Comparison of ENCODE assay signal across 8 cellular contexts in genomic region chr5:82165740-82166530, GRCh38.
A peak's percentile ranks its signal among the peaks of the same experiment; 100 is the strongest.
DNase-seq lines count a peak whose midpoint lies in the region; ATAC-seq and TF ChIP-seq lines count a peak whose summit lies in the region.

No MANE protein-coding gene starts in this region.

- WGBS in smooth muscle cell (ENCODE audit: low lambda C conversion rate), result 63% methylated on average over 3 of the region's 3 CpGs

- H3F3A ChIP-seq in smooth muscle cell (ENCODE audit: low read depth), result peaks cover 14% of the 10 kb centered on the region

- no peaks in the 10 kb centered on the region for H4K20me1 ChIP-seq in smooth muscle cell (ENCODE audit: low read depth)

- H2AFZ ChIP-seq in smooth muscle cell (ENCODE audit: low read depth), result peak overlapping the region; percentile 51

- H3K36me3 ChIP-seq in smooth muscle cell (ENCODE audit: low read depth), result no peaks in the 10 kb centered on the region

- peak overlapping the region; percentile 64 for H3K4me2 ChIP-seq in smooth muscle cell

- H3K9me3 ChIP-seq in AG04450 (ENCODE audit: control insufficient read depth, insufficient read depth, low read length) (no peaks in the 10 kb centered on the region), smooth muscle cell (replicated peaks; ENCODE audit: low read depth) (no peaks in the 10 kb centered on the region)

- H3K9ac ChIP-seq in smooth muscle cell (ENCODE audit: low read depth), result peak overlapping the region; percentile 69

- H3K27me3 ChIP-seq in AG04450 (ENCODE audit: control insufficient read depth, insufficient read depth, low read length) (no peaks in the 10 kb centered on the region), smooth muscle cell (ENCODE audit: low read depth) (no peaks in the 10 kb centered on the region)

- CTCF ChIA-PET in AG04450 (lab: Charles Lee), result interaction anchor here (0.6 to 2.6 kb wide), 36 partner anchors 8 to 867 kb away, joined by 3 to 27 read pairs (median 4); partner anchors contain the start of genes SSBP2 and ZCCHC9

- in situ Hi-C loops in SK-MEL-5 (cut with HindIII; ENCODE audit: low pct_unique_long_range_greater_than_20kb, low sequenced_read_pairs), result no loop called here

- H3K4me1 ChIP-seq in smooth muscle cell (ENCODE audit: low read depth), result peaks cover 32% of the 10 kb centered on the region

- DNase-seq in AG04450 (ENCODE audit: low read depth, low spot score), result peak; percentile 83
- DNase-seq in NCI-H1048 (lab: John Stamatoyannopoulos, UW), result peak; percentile 49
- DNase-seq in SK-MEL-5 (ENCODE audit: low read depth, low spot score), result peak; percentile 84
- DNase-seq in caudate nucleus (lab: John Stamatoyannopoulos, UW), result peak in 45 of 61 donors; percentile 3 to 92 (median 43)
- DNase-seq in iris pigment epithelial cell (ENCODE audit: low read depth), result peak; percentile 99
- no peak for DNase-seq in smooth muscle cell (lab: John Stamatoyannopoulos, UW; ENCODE audit: unreplicated experiment)

- peak; percentile 91 for ATAC-seq in HG02759 (IDR thresholded peaks at IDR 0.05; ENCODE audit: unreplicated experiment)

- H3K4me3 ChIP-seq in AG04450 (ENCODE audit: low read depth, low read length) (no peak overlapping the region), GM12875 (ENCODE audit: low read depth, low read length) (no peak overlapping the region), smooth muscle cell (no peak overlapping the region)

- no peaks in the 10 kb centered on the region for H3K79me2 ChIP-seq in smooth muscle cell (ENCODE audit: low read depth)

- H3K27ac ChIP-seq in AG04450 (ENCODE audit: low read depth, low read length) (no peak overlapping the region), caudate nucleus (ENCODE audit: low read depth, low read length) (no peak overlapping the region), smooth muscle cell (ENCODE audit: low read depth) (peak overlapping the region; percentile 87)

- POLR2A ChIA-PET in AG04450 (lab: Yijun Ruan, JAX), result interaction anchor here (0.6 to 2.0 kb wide), 4 partner anchors 314 to 429 kb away, joined by 3 to 18 read pairs (median 12); partner anchors contain the start of gene SSBP2

- TF ChIP-seq CTCF in AG04450 (IDR thresholded peaks at IDR 0.05; ENCODE audit: low read depth, low read length) (peak; percentile 78), GM12875 (IDR thresholded peaks at IDR 0.05; ENCODE audit: borderline replicate concordance, insufficient read depth, low read depth, low read length) (peak; percentile 50; the same call in 1 of the 2 replicates), smooth muscle cell (IDR thresholded peaks at IDR 0.05; ENCODE audit: borderline replicate concordance, insufficient read depth, poor library complexity, severe bottlenecking) (peak; percentile 74)
